14 cellular contexts compared by ENCODE assay signal in genomic region chr12:64756371-64756770, GRCh38. TPM values are rescaled to one million over a fixed set of nuclear protein-coding genes. Genes with fewer than 3 reads are reported as not detected.
A peak's percentile ranks its signal among the peaks of the same experiment; 100 is the strongest.
DNase-seq lines count a peak whose midpoint lies in the region; ATAC-seq and TF ChIP-seq lines count a peak whose summit lies in the region.
"Had no signal": no experiment of that assay in that cellular context is flagged by ENCODE, and none has a peak within 500 bp of the region (broad histone marks: within the 10 kb centered on the region; RNA-seq: fewer than 3 reads in every experiment).

No MANE protein-coding gene starts in this region.

- H3K27me3 Mint-ChIP-seq in stimulated activated naive CD8-positive, alpha-beta T cell treated with anti-CD3 and anti-CD28 coated beads, Interleukin-15, amount 100 ng/mL, for 72 hours, result no peaks in the 10 kb centered on the region
- H3K27me3 Mint-ChIP-seq: naive thymus-derived CD8-positive, alpha-beta T cell had no signal

- no peaks in the 10 kb centered on the region for H3K9me3 Mint-ChIP-seq in stimulated activated naive CD8-positive, alpha-beta T cell treated with anti-CD3 and anti-CD28 coated beads, Interleukin-15, amount 100 ng/mL, for 72 hours
- H3K9me3 Mint-ChIP-seq: naive thymus-derived CD8-positive, alpha-beta T cell had no signal

- H3K9me3 ChIP-seq in uterus (no peaks in the 10 kb centered on the region), tibial artery (no peaks in the 10 kb centered on the region)
- H3K9me3 ChIP-seq: vagina had no signal

- peaks cover 62% of the 10 kb centered on the region for H3K4me1 Mint-ChIP-seq in stimulated activated naive CD8-positive, alpha-beta T cell treated with anti-CD3 and anti-CD28 coated beads, Interleukin-15, amount 100 ng/mL, for 72 hours

- peak; percentile 54 for ATAC-seq in stimulated activated naive CD8-positive, alpha-beta T cell treated with anti-CD3 and anti-CD28 coated beads, Interleukin-15, amount 100 ng/mL, for 72 hours
- no peak for ATAC-seq in stimulated activated naive CD8-positive, alpha-beta T cell treated with anti-CD3 and anti-CD28 coated beads, Interleukin-15, Interleukin-2, amounts not matched to agents 100 U/mL and 50 U/mL, for 24 hours
- ATAC-seq in HG02623 (IDR thresholded peaks at IDR 0.05; ENCODE audit: unreplicated experiment), result peak; percentile 38
- peak; percentile 34 for ATAC-seq in HG03565 (IDR thresholded peaks at IDR 0.05; ENCODE audit: unreplicated experiment)
- no peak for ATAC-seq in Right ventricle myocardium inferior
- ATAC-seq: HCT116; naive thymus-derived CD8-positive, alpha-beta T cell had no signal

- TF ChIP-seq CTCF in uterus (IDR thresholded peaks at IDR 0.05) (no peak), tibial artery (IDR thresholded peaks at IDR 0.05) (no peak)

- H3K27ac Mint-ChIP-seq in stimulated activated naive CD8-positive, alpha-beta T cell treated with anti-CD3 and anti-CD28 coated beads, Interleukin-15, amount 100 ng/mL, for 72 hours, result no peak overlapping the region

- H3K4me1 ChIP-seq in uterus (no peaks in the 10 kb centered on the region), tibial artery (peaks cover 3 to 26% (median 11%) of the 10 kb centered on the region in 4 donors)

- H3K27ac ChIP-seq in uterus (no peak overlapping the region), tibial artery (no peak overlapping the region)
- H3K27ac ChIP-seq: vagina had no signal

- no peak for DNase-seq in stimulated activated naive CD8-positive, alpha-beta T cell treated with anti-CD3 and anti-CD28 coated beads, Interleukin-15, amount 100 ng/mL, for 72 hours
- no peak for DNase-seq in stimulated activated naive CD8-positive, alpha-beta T cell treated with anti-CD3 and anti-CD28 coated beads, Interleukin-15, Interleukin-2, amounts not matched to agents 100 U/mL and 50 U/mL, for 24 hours
- DNase-seq in uterus (no peak), tibial artery (no peak), Right ventricle myocardium inferior (ENCODE audit: missing footprints) (no peak)
- no peak for DNase-seq in activated CD8-positive, alpha-beta memory T cell treated with anti-CD3 and anti-CD28 coated beads, Interleukin-2, amount 50 U/mL, for 4 hours
- DNase-seq: DMS79 treated with DMSO at 0.1 percent for 48 hours; naive thymus-derived CD8-positive, alpha-beta T cell; NCI-H1048; NCI-H526 had no signal

- H3K4me3 Mint-ChIP-seq in stimulated activated naive CD8-positive, alpha-beta T cell treated with anti-CD3 and anti-CD28 coated beads, Interleukin-15, amount 100 ng/mL, for 72 hours, result peak overlapping the region; percentile 19 to 29
- H3K4me3 Mint-ChIP-seq: naive thymus-derived CD8-positive, alpha-beta T cell had no signal

- intact Hi-C loops in uterus (cut with DNase I; ENCODE audit: low total_unique reads), result no loop called here
- intact Hi-C loops in tibial artery (cut with DNase I; ENCODE audit: low total_unique reads), result no loop called here
- intact Hi-C loops in Right ventricle myocardium inferior (cut with DNase I), result no loop called here

- TF ChIP-seq POLR2A in uterus (IDR thresholded peaks at IDR 0.05), result no peak

- H3K27me3 ChIP-seq in uterus (no peaks in the 10 kb centered on the region), tibial artery (no peaks in the 10 kb centered on the region)
- H3K27me3 ChIP-seq: vagina had no signal

- H3K36me3 ChIP-seq in uterus, result no peaks in the 10 kb centered on the region
- peaks cover 0 to 4% (median 3%) of the 10 kb centered on the region in 3 donors for H3K36me3 ChIP-seq in tibial artery

- H3K4me3 ChIP-seq in uterus, result no peak overlapping the region
- no peak overlapping the region for H3K4me3 ChIP-seq in tibial artery
- H3K4me3 ChIP-seq: vagina had no signal

RNA-seq across cellular contexts. Expression of gene GNS, which starts 2.8 kb away (rescaled TPM):
- 100 to 1,000 TPM in 3 of 4 donors, 10 to 100 TPM in 1; 71.5 to 148 (median 116) TPM for total RNA-seq in uterus
- 101 TPM for total RNA-seq in Right ventricle myocardium inferior

Comparison
In these comparisons a context has a peak if more than half of its experiments do, and no peak if none do; other contexts are left out.
1. ATAC-seq: peak in stimulated activated naive CD8-positive, alpha-beta T cell treated with anti-CD3 and anti-CD28 coated beads, Interleukin-15, amount 100 ng/mL, for 72 hours (single experiment), HG02623 (single experiment) and HG03565 (single experiment); none in stimulated activated naive CD8-positive, alpha-beta T cell treated with anti-CD3 and anti-CD28 coated beads, Interleukin-15, Interleukin-2, amounts not matched to agents 100 U/mL and 50 U/mL, for 24 hours (single experiment) and Right ventricle myocardium inferior (single experiment).